In the genomic region with DNA sequence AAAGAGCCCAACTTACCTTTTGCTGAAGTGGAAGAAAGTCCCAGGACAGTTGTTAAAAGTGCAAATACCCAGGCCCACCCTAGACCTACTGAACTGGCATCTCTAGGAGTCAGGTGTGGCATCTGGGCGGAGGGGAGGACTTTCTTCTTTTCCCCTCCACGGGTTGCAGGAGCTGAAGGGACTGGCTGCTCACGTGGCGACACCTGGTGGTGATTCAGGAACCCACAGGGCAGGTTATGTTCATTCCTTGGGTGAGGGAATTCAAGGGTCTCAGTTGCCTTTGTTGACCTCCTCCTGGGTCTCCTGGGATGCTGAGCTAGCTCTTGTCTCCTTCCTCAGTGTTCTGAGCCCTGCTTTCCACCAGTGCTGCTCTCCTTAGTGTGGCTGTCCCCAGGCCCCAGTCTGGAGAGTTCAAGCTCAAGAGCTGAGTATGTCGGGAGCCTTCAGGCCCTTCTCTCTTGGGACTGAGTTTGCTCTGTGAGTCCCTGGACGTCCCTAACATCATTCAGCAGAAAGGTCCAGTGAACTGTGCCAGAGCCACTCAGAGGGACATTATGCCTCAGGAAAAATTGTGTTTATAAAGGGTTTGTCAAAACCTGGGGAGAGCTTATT, we compare ENCODE assay signal across 8 cellular contexts. TPM values are rescaled to one million over a fixed set of nuclear protein-coding genes. Genes with fewer than 3 reads are reported as not detected.
A peak's percentile ranks its signal among the peaks of the same experiment; 100 is the strongest.
DNase-seq lines count a peak whose midpoint lies in the region; ATAC-seq and TF ChIP-seq lines count a peak whose summit lies in the region.

No MANE protein-coding gene starts in this region.

- H3K4me3 Mint-ChIP-seq in endothelial cell (ENCODE audit: unreplicated experiment): peak overlapping the region; percentile 33

- DNase-seq in Daoy (ENCODE audit: low read depth) (peak; percentile 67), NCI-H82 (lab: John Stamatoyannopoulos, UW) (peak; percentile 87), endothelial cell (ENCODE audit: low spot score) (peak; percentile 81), mucosa of gallbladder (ENCODE audit: low spot score) (peak; percentile 59)
- peak; percentile 16 to 49 (median 45) for DNase-seq in activated CD8-positive, alpha-beta memory T cell treated with anti-CD3 and anti-CD28 coated beads for 48 hours (ENCODE audit: low read depth in 2 of 3, low spot score in 2 of 3)
- peak; percentile 84 for DNase-seq in stimulated activated CD8-positive, alpha-beta memory T cell treated with anti-CD3 and anti-CD28 coated beads, Interleukin-4, amount 100 ng/mL, for 48 hours

- no peak overlapping the region for H3K27ac Mint-ChIP-seq in endothelial cell (ENCODE audit: unreplicated experiment)

- peaks cover 4% of the 10 kb centered on the region for H3K27me3 Mint-ChIP-seq in endothelial cell (ENCODE audit: unreplicated experiment)

- ATAC-seq in HG02759 (IDR thresholded peaks at IDR 0.05; ENCODE audit: unreplicated experiment) (peak; percentile 65), GM19395 (IDR thresholded peaks at IDR 0.05; ENCODE audit: unreplicated experiment) (no peak)

- TF ChIP-seq CTCF in endothelial cell (IDR thresholded peaks at IDR 0.05; ENCODE audit: unreplicated experiment): peak; percentile 87

- no peaks in the 10 kb centered on the region for H3K9me3 Mint-ChIP-seq in endothelial cell (ENCODE audit: unreplicated experiment)

- peaks cover 35% of the 10 kb centered on the region for H3K4me1 Mint-ChIP-seq in endothelial cell (ENCODE audit: unreplicated experiment)

- peaks cover 58% of the 10 kb centered on the region for H3K36me3 Mint-ChIP-seq in endothelial cell (ENCODE audit: low read depth, unreplicated experiment)

RNA-seq across cellular contexts. Expression of a gene that starts 56.9 kb away (rescaled TPM):
- total RNA-seq in Daoy (2014; rRNA removed; shearing (Covaris generic)): 0.23 and 5.9 TPM in 2 replicates
- 566 TPM for total RNA-seq in endothelial cell (ENCODE audit: unreplicated experiment)
- total RNA-seq in mucosa of gallbladder: 12.8 TPM

Comparison
In these comparisons a context has a peak if more than half of its experiments do, and no peak if none do; other contexts are left out.
1. RNA of a gene that starts 56.9 kb away (total RNA-seq): 566 TPM in endothelial cell (single experiment); 12.8 TPM in mucosa of gallbladder (single experiment) and 0.23 to 5.9 TPM in Daoy; every median in the first group is over 10 times any median in the second.
2. Peak in every context shown above with its lines, with median percentiles within 50 percentile points of each other: DNase-seq.